Comparison of ENCODE assay signal across 8 cellular contexts in genomic region chr22:41940853-41941765, GRCh38. TPM values are rescaled to one million over a fixed set of nuclear protein-coding genes. Genes with fewer than 3 reads are reported as not detected.
DNase-seq lines count a peak whose midpoint lies in the region; ATAC-seq, FAIRE-seq and TF ChIP-seq lines count a peak whose summit lies in the region.

No MANE protein-coding gene starts in this region.

- H3K4me1 ChIP-seq in GM23248 (ENCODE audit: insufficient read depth) (peaks cover 11% of the 10 kb centered on the region), body of pancreas (peaks cover 12% of the 10 kb centered on the region), small intestine (ENCODE audit: control insufficient read depth in 2 of 2, insufficient read depth in 1 of 2, low read depth in 1 of 2, low read length in 1 of 2) (no peaks in the 10 kb centered on the region)

- no peaks in the 10 kb centered on the region for H3K9me2 ChIP-seq in GM23248 (ENCODE audit: insufficient read depth)

- no peaks in the 10 kb centered on the region for H4K20me1 ChIP-seq in GM23248 (ENCODE audit: insufficient read depth)

- H3K27ac ChIP-seq in GM23248 (peak overlapping the region; percentile 90), body of pancreas (peak overlapping the region in 1 of 4 donors; percentile 22), small intestine (ENCODE audit: low read depth in 1 of 2, low read length in 1 of 2) (peak overlapping the region; percentile 42 to 90)

- FAIRE-seq in small intestine (lab: Jason Lieb, UNC) = no peak

- intact Hi-C loops in body of pancreas (cut with DNase I) = loop anchor here (5.0 to 10.0 kb wide), 2 partner anchors 119 to 236 kb away; no protein-coding TSS in a partner anchor

- peak overlapping the region; percentile 62 for H2AFZ ChIP-seq in GM23248

- peaks cover 8% of the 10 kb centered on the region; the same call in 1 of the 2 replicates for H3K79me2 ChIP-seq in GM23248 (ENCODE audit: insufficient read depth)

- H3K4me2 ChIP-seq in GM23248 (ENCODE audit: unreplicated experiment) = peak overlapping the region; percentile 11

- H3K4me3 Mint-ChIP-seq in immature natural killer cell = peak overlapping the region in 2 of 5 donors; percentile 62 to 89

- ATAC-seq in body of pancreas = peak; percentile 90

- DNase-seq in COR-L47 (lab: John Stamatoyannopoulos, UW) (peak; percentile 16), GM23248 (peak; percentile 95), NCI-H1105 treated with DMSO at 0.1 percent for 48 hours (lab: John Stamatoyannopoulos, UW) (peak; percentile 31), UCSD-AML1 (lab: John Stamatoyannopoulos, UW; ENCODE audit: unreplicated experiment) (peak; percentile 80), body of pancreas (peak; percentile 87 to 90 (median 88)), immature natural killer cell (peak; percentile 77 to 86 (median 79)), small intestine (peak; percentile 82), 8988T (no peak)

- H3K4me1 Mint-ChIP-seq in immature natural killer cell = peaks cover 24 to 28% of the 10 kb centered on the region in 2 donors

- no peaks in the 10 kb centered on the region for H3K9me3 Mint-ChIP-seq in immature natural killer cell

- peak overlapping the region; percentile 76 to 100 (median 85) for H3K27ac Mint-ChIP-seq in immature natural killer cell

- no peak for TF ChIP-seq POLR2A in body of pancreas (IDR thresholded peaks at IDR 0.05)

- H3K4me3 ChIP-seq in GM23248 (no peak overlapping the region), body of pancreas (no peak overlapping the region), small intestine (ENCODE audit: low read depth in 1 of 2, low read length in 2 of 2) (no peak overlapping the region)

- 29 to 30% methylated on average over 13 of the region's 13 CpGs for WGBS in GM23248 (ENCODE audit: low coverage in 1 of 2, low lambda C conversion rate in 2 of 2, missing lambda C conversion rate in 2 of 2), 2 experiments
- 45 to 61% methylated on average over 10 to 12 of the region's 13 CpGs for WGBS in body of pancreas, 2 donors
- 44 to 50% (median 45%) methylated on average over 13 of the region's 13 CpGs for WGBS in small intestine, 3 donors

- H3K27me3 ChIP-seq in GM23248 (replicated peaks; ENCODE audit: insufficient read depth) (no peaks in the 10 kb centered on the region), body of pancreas (no peaks in the 10 kb centered on the region), small intestine (ENCODE audit: control insufficient read depth in 2 of 2, insufficient read depth in 2 of 2, low read length in 2 of 2) (no peaks in the 10 kb centered on the region)

- no peaks in the 10 kb centered on the region for H3K36me3 Mint-ChIP-seq in immature natural killer cell

- H3F3A ChIP-seq in GM23248 (ENCODE audit: insufficient read depth) = peaks cover 23% of the 10 kb centered on the region

- peak overlapping the region; percentile 67 for H3K9ac ChIP-seq in GM23248

- H3K9me3 ChIP-seq in GM23248 (ENCODE audit: low read depth) (no peaks in the 10 kb centered on the region), body of pancreas (no peaks in the 10 kb centered on the region), small intestine (ENCODE audit: control insufficient read depth, low read depth) (no peaks in the 10 kb centered on the region)

- in situ Hi-C loops in GM23248 (cut with MboI) = loop anchor here (10.0 kb wide), 1 partner anchor 246 kb away; the partner anchor contains the start of gene MEI1

- peak; percentile 79 to 97 (median 96) for TF ChIP-seq CTCF in body of pancreas (IDR thresholded peaks at IDR 0.05)

- H3K27me3 Mint-ChIP-seq in immature natural killer cell (ENCODE audit: low read depth in 3 of 3) = peaks cover 9 to 23% (median 15%) of the 10 kb centered on the region in 3 donors

- H3K36me3 ChIP-seq in GM23248 (ENCODE audit: low read depth) (no peaks in the 10 kb centered on the region), body of pancreas (replicated peaks in 1 of 2; ENCODE audit: insufficient read depth in 1 of 2, low read depth in 2 of 2) (no peaks in the 10 kb centered on the region), small intestine (ENCODE audit: control insufficient read depth in 2 of 2, insufficient read depth in 2 of 2, low read length in 2 of 2) (no peaks in the 10 kb centered on the region)

RNA-seq across cellular contexts. Expression of gene CENPM, which starts 5.8 kb away (rescaled TPM):
- total RNA-seq in GM23248 (2014; rRNA removed; shearing (Covaris generic)) = 5.7 and 15.0 TPM in 2 replicates
- 18.9 and 20.0 TPM in 2 replicates for polyA plus RNA-seq in GM23248 (2016; fragmentation: Nextera tagmentation; extraction: Ambion mirVana)
- not detected for total RNA-seq in body of pancreas
- polyA plus RNA-seq in immature natural killer cell = 1 to 10 TPM; 4.3 to 9.3 (median 5.5) TPM
- polyA plus RNA-seq in small intestine = 10 to 100 TPM in 1 of 3 donors, 1 to 10 TPM in 2; 2.2 to 42.0 (median 4.7) TPM

RNA-seq across cellular contexts. Expression of gene TNFRSF13C, which starts 14.5 kb away (rescaled TPM):
- 0.22 TPM in 1 of 2 replicates, not detected in the other for total RNA-seq in GM23248 (2014; rRNA removed; shearing (Covaris generic))
- 0.05 and 0.11 TPM in 2 replicates for polyA plus RNA-seq in GM23248 (2016; fragmentation: Nextera tagmentation; extraction: Ambion mirVana)
- not detected for total RNA-seq in body of pancreas
- not detected for polyA plus RNA-seq in immature natural killer cell
- polyA plus RNA-seq in small intestine = 1 to 10 TPM in 1 of 3 donors, under 1 TPM in 1, not detected in 1; 0.54 to 1.3 TPM

RNA-seq across cellular contexts. Expression of gene SHISA8, which starts 26.2 kb away (rescaled TPM):
- total RNA-seq in GM23248 (2014; rRNA removed; shearing (Covaris generic)) = not detected in 2 replicates
- polyA plus RNA-seq in GM23248 (2016; fragmentation: Nextera tagmentation; extraction: Ambion mirVana) (not detected in 2 replicates), immature natural killer cell (not detected), small intestine (under 1 TPM in 1 of 3 donors, not detected in 2; 0.04 TPM)
- not detected for total RNA-seq in body of pancreas

RNA-seq across cellular contexts. Expression of gene SEPTIN3, which starts 28.1 kb away (rescaled TPM):
- total RNA-seq in GM23248 (2014; rRNA removed; shearing (Covaris generic)) = not detected in 2 replicates
- polyA plus RNA-seq in GM23248 (2016; fragmentation: Nextera tagmentation; extraction: Ambion mirVana) = 0.06 TPM in 1 of 2 replicates, not detected in the other
- total RNA-seq in body of pancreas = under 1 TPM in 1 of 2 donors, not detected in 1; 0.52 TPM
- not detected for polyA plus RNA-seq in immature natural killer cell
- polyA plus RNA-seq in small intestine = 1 to 10 TPM in 1 of 3 donors, under 1 TPM in 1, not detected in 1; 0.81 to 1.2 TPM
